ENCODE assay signal across 1 cellular context in the genomic region with DNA sequence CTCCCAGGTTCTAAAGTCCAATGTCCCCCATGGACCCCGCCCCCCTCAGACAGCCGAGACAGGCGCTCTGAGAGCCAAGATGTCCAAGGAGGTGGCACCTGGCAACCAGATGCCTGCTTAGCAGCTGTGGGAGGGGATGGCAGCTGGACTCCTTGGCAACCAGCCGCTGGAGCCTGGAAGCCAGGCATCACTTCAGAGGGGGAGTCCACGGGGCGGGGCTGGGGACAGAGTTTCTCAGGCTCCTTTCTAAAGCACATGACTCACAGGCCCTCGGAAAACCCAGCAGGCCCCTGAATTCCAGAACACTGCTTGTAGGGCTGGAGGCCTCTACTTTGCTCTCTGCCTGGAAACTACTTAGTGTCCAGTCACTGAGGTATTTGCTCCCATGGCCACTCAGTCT.
TF ChIP-seq lines count a peak whose summit lies in the region.

No MANE protein-coding gene starts in this region.

TF ChIP-seq in HepG2, 621 proteins besides CTCF, POLR2A, EP300 and RAD21 (continued from another document):
- TF ChIP-seq, protein P1, sequence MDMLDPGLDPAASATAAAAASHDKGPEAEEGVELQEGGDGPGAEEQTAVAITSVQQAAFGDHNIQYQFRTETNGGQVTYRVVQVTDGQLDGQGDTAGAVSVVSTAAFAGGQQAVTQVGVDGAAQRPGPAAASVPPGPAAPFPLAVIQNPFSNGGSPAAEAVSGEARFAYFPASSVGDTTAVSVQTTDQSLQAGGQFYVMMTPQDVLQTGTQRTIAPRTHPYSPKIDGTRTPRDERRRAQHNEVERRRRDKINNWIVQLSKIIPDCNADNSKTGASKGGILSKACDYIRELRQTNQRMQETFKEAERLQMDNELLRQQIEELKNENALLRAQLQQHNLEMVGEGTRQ (IDR thresholded peaks at IDR 0.05; ENCODE audit: low read depth, low read length) = no peak
- TF ChIP-seq, protein P1 (CRISPR knock-in tag; IDR thresholded peaks at IDR 0.05; ENCODE audit: borderline replicate concordance) = no peak
- TF ChIP-seq ZSCAN9 (CRISPR knock-in tag; IDR thresholded peaks at IDR 0.05; ENCODE audit: borderline replicate concordance) (no peak), ZNF510 (CRISPR knock-in tag; IDR thresholded peaks at IDR 0.05; ENCODE audit: low read depth) (no peak), TCF7L2 (IDR thresholded peaks at IDR 0.05; ENCODE audit: low read depth, low read length) (no peak), HES4 (CRISPR knock-in tag; IDR thresholded peaks at IDR 0.05; ENCODE audit: borderline replicate concordance) (no peak), ZBTB37 (CRISPR knock-in tag; IDR thresholded peaks at IDR 0.05) (no peak), ATF5 (CRISPR knock-in tag; IDR thresholded peaks at IDR 0.05; ENCODE audit: low read depth) (no peak), ZZZ3 (CRISPR knock-in tag; IDR thresholded peaks at IDR 0.05; ENCODE audit: borderline replicate concordance) (no peak), TBP (CRISPR knock-in tag; IDR thresholded peaks at IDR 0.05) (no peak)
- TF ChIP-seq, protein P2, sequence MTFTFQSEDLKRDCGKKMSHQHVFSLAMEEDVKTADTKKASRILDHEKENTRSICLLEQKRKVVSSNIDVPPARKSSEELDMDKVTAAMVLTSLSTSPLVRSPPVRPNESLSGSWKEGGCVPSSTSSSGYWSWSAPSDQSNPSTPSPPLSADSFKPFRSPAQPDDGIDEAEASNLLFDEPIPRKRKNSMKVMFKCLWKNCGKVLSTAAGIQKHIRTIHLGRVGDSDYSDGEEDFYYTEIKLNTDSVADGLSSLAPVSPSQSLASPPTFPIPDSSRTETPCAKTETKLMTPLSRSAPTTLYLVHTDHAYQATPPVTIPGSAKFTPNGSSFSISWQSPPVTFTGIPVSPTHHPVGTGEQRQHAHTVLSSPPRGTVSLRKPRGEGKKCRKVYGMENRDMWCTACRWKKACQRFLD (CRISPR knock-in tag; IDR thresholded peaks at IDR 0.05; ENCODE audit: borderline replicate concordance) = no peak
- TF ChIP-seq, protein P3, sequence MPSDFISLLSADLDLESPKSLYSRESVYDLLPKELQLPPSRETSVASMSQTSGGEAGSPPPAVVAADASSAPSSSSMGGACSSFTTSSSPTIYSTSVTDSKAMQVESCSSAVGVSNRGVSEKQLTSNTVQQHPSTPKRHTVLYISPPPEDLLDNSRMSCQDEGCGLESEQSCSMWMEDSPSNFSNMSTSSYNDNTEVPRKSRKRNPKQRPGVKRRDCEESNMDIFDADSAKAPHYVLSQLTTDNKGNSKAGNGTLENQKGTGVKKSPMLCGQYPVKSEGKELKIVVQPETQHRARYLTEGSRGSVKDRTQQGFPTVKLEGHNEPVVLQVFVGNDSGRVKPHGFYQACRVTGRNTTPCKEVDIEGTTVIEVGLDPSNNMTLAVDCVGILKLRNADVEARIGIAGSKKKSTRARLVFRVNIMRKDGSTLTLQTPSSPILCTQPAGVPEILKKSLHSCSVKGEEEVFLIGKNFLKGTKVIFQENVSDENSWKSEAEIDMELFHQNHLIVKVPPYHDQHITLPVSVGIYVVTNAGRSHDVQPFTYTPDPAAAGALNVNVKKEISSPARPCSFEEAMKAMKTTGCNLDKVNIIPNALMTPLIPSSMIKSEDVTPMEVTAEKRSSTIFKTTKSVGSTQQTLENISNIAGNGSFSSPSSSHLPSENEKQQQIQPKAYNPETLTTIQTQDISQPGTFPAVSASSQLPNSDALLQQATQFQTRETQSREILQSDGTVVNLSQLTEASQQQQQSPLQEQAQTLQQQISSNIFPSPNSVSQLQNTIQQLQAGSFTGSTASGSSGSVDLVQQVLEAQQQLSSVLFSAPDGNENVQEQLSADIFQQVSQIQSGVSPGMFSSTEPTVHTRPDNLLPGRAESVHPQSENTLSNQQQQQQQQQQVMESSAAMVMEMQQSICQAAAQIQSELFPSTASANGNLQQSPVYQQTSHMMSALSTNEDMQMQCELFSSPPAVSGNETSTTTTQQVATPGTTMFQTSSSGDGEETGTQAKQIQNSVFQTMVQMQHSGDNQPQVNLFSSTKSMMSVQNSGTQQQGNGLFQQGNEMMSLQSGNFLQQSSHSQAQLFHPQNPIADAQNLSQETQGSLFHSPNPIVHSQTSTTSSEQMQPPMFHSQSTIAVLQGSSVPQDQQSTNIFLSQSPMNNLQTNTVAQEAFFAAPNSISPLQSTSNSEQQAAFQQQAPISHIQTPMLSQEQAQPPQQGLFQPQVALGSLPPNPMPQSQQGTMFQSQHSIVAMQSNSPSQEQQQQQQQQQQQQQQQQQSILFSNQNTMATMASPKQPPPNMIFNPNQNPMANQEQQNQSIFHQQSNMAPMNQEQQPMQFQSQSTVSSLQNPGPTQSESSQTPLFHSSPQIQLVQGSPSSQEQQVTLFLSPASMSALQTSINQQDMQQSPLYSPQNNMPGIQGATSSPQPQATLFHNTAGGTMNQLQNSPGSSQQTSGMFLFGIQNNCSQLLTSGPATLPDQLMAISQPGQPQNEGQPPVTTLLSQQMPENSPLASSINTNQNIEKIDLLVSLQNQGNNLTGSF (CRISPR knock-in tag; IDR thresholded peaks at IDR 0.05) = no peak
- TF ChIP-seq, protein P4, sequence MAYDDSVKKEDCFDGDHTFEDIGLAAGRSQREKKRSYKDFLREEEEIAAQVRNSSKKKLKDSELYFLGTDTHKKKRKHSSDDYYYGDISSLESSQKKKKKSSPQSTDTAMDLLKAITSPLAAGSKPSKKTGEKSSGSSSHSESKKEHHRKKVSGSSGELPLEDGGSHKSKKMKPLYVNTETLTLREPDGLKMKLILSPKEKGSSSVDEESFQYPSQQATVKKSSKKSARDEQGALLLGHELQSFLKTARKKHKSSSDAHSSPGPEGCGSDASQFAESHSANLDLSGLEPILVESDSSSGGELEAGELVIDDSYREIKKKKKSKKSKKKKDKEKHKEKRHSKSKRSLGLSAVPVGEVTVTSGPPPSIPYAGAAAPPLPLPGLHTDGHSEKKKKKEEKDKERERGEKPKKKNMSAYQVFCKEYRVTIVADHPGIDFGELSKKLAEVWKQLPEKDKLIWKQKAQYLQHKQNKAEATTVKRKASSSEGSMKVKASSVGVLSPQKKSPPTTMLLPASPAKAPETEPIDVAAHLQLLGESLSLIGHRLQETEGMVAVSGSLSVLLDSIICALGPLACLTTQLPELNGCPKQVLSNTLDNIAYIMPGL (CRISPR knock-in tag; IDR thresholded peaks at IDR 0.05; ENCODE audit: borderline replicate concordance in 1 of 2, low read depth in 1 of 2) = no peak
